In the genomic region with DNA sequence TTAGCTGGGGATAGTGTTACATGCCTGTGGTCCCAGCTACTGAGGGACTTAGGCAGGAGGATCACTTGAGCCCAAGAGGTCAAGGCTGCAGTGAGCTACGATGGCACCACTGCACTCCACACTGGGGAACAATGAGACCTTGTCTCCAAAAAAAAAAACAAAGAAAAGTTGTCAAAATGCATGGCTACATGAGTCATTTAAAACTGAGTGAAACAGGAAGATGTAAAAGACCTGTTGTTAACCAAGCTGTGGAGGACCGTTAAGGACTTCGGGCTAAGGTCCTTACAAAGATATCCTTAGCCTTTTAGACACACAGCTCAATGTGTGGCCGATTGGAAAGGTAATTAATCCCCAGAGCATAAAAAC, we compare ENCODE assay signal across 21 cellular contexts. TPM values are rescaled to one million over a fixed set of nuclear protein-coding genes. Genes with fewer than 3 reads are reported as not detected.
A peak's percentile ranks its signal among the peaks of the same experiment; 100 is the strongest.
DNase-seq lines count a peak whose midpoint lies in the region; TF ChIP-seq lines count a peak whose summit lies in the region.
"Had no signal": no experiment of that assay in that cellular context is flagged by ENCODE, and none has a peak within 500 bp of the region (broad histone marks: within the 10 kb centered on the region; RNA-seq: fewer than 3 reads in every experiment).

No MANE protein-coding gene starts in this region.

- H3K36me3 ChIP-seq in SJCRH30 (no peaks in the 10 kb centered on the region), colonic mucosa (no peaks in the 10 kb centered on the region), osteoblast (ENCODE audit: insufficient read depth, low read length) (peaks cover 5% of the 10 kb centered on the region)

- H3K36me3 Mint-ChIP-seq in nephron progenitor cell (ENCODE audit: low read depth), result peaks cover 25% of the 10 kb centered on the region

- H3K9me3 Mint-ChIP-seq in nephron progenitor cell, result peaks cover 31% of the 10 kb centered on the region

- no peak overlapping the region for H3K4me2 ChIP-seq in osteoblast (ENCODE audit: insufficient read depth, low read length)
- H3K4me2 ChIP-seq: A549 had no signal

- H3K4me3 ChIP-seq in SJCRH30, result no peak overlapping the region
- no peak overlapping the region for H3K4me3 ChIP-seq in colonic mucosa
- H3K4me3 ChIP-seq in osteoblast (ENCODE audit: insufficient read depth, low read length), result no peak overlapping the region
- H3K4me3 ChIP-seq: A549, SJSA1 had no signal

- H3K27ac ChIP-seq in SJCRH30 (no peak overlapping the region), colonic mucosa (peak overlapping the region; percentile 36), osteoblast (ENCODE audit: low read depth, low read length) (no peak overlapping the region)
- H3K27ac ChIP-seq: A549, HL-60, SJSA1 had no signal

- intact Hi-C loops in colonic mucosa (cut with DNase I) (loop anchor here (2.0 to 5.0 kb wide), 2 partner anchors 91 to 114 kb away; a partner anchor contains a TSS), cardiac septum (cut with DNase I) (no loop called here)

- TF ChIP-seq CTCF in colonic mucosa (IDR thresholded peaks at IDR 0.05) (no peak), nephron progenitor cell (IDR thresholded peaks at IDR 0.05) (no peak), osteoblast (IDR thresholded peaks at IDR 0.05; ENCODE audit: extremely low read depth, low read depth, low read length) (no peak)

- no peak overlapping the region for H3K27ac Mint-ChIP-seq in nephron progenitor cell
- H3K27ac Mint-ChIP-seq: CD4-positive, alpha-beta T cell had no signal

- peaks cover 16% of the 10 kb centered on the region for H3K27me3 Mint-ChIP-seq in nephron progenitor cell (ENCODE audit: low read depth, poor library complexity)

- no peaks in the 10 kb centered on the region for H3K4me1 Mint-ChIP-seq in nephron progenitor cell

- peak; percentile 68 for DNase-seq in COLO829 (ENCODE audit: low spot score)
- peak; percentile 82 for DNase-seq in HT1080 (ENCODE audit: low read depth)
- peak; percentile 30 to 54 for DNase-seq in SJCRH30
- no peak for DNase-seq in colonic mucosa
- DNase-seq in cardiac septum (ENCODE audit: low spot score), result no peak
- no peak for DNase-seq in nephron progenitor cell
- no peak for DNase-seq in stimulated activated CD4-positive, alpha-beta T cell treated with anti-CD3 and anti-CD28 coated beads, Interleukin-4, amount 100 ng/mL, for 24 hours
- DNase-seq in osteoblast (ENCODE audit: insufficient read length, low spot score, missing footprints), result no peak
- DNase-seq: Calu3; CD4-positive, alpha-beta T cell; DMS53; GOT3; Kasumi-1; NCI-H1417 treated with DMSO at 0.1 percent for 48 hours; NCI-H187 treated with DMSO at 0.1 percent for 48 hours; NCI-H2171; NCI-H526 had no signal

- H3K27me3 ChIP-seq in SJCRH30 (no peaks in the 10 kb centered on the region), colonic mucosa (no peaks in the 10 kb centered on the region), osteoblast (ENCODE audit: insufficient read depth, low read length) (peaks cover 5% of the 10 kb centered on the region)
- H3K27me3 ChIP-seq: SJSA1 had no signal

- H3K4me1 ChIP-seq in SJCRH30 (no peaks in the 10 kb centered on the region), colonic mucosa (peaks cover 3% of the 10 kb centered on the region), osteoblast (ENCODE audit: insufficient read depth, low read length) (peaks cover 9% of the 10 kb centered on the region)

- H3K9me3 ChIP-seq in SJCRH30 (replicated peaks), result no peaks in the 10 kb centered on the region; the same call in 1 of the 2 replicates
- H3K9me3 ChIP-seq in colonic mucosa, result no peaks in the 10 kb centered on the region
- H3K9me3 ChIP-seq in osteoblast (ENCODE audit: low read depth, low read length), result no peaks in the 10 kb centered on the region

- H3K4me3 Mint-ChIP-seq in nephron progenitor cell, result no peak overlapping the region
- H3K4me3 Mint-ChIP-seq: CD4-positive, alpha-beta T cell had no signal

- H3K79me2 ChIP-seq in osteoblast (ENCODE audit: insufficient read depth, low read length), result no peaks in the 10 kb centered on the region

- no peak overlapping the region for H2AFZ ChIP-seq in osteoblast (ENCODE audit: low read length)

- H3K9ac ChIP-seq in colonic mucosa (ENCODE audit: low read depth in 2 of 2, low read length in 2 of 2), result no peak overlapping the region

- H4K20me1 ChIP-seq in osteoblast (ENCODE audit: insufficient read depth, low read length), result no peaks in the 10 kb centered on the region

RNA-seq across cellular contexts. Expression of a gene that starts 25.1 kb away (rescaled TPM):
- not detected in 2 replicates for total RNA-seq in HT1080 (2014; rRNA removed; shearing (Covaris generic))
- polyA plus RNA-seq in HT1080 (2015; cell fraction: cytosol; rRNA removed), result not detected in 2 replicates
- polyA plus RNA-seq in HT1080 (2015; cell fraction: nucleus; rRNA removed), result not detected in 2 replicates
- not detected in 2 replicates for total RNA-seq in SJCRH30 (2014; rRNA removed; shearing (Covaris generic))
- under 1 TPM; 0.25 to 0.27 TPM for total RNA-seq in colonic mucosa
- not detected for total RNA-seq in cardiac septum
- not detected in 2 replicates for total RNA-seq in osteoblast
- total RNA-seq: Calu3; CD4-positive, alpha-beta T cell; SJSA1 had no signal
- polyA plus RNA-seq: A549, BJ had no signal

RNA-seq across cellular contexts. Expression of a gene that starts 27.8 kb away (rescaled TPM):
- 7.5 and 12.3 TPM in 2 replicates for total RNA-seq in HT1080 (2014; rRNA removed; shearing (Covaris generic))
- polyA plus RNA-seq in HT1080 (2015; cell fraction: cytosol; rRNA removed), result 13.0 TPM in 2 replicates
- polyA plus RNA-seq in HT1080 (2015; cell fraction: nucleus; rRNA removed), result 4.4 and 5.9 TPM in 2 replicates
- 5.5 and 6.8 TPM in 2 replicates for total RNA-seq in SJCRH30 (2014; rRNA removed; shearing (Covaris generic))
- total RNA-seq in colonic mucosa (10 to 100 TPM; 25.6 to 58.2 TPM), cardiac septum (104 TPM), osteoblast (65.5 and 92.5 TPM in 2 replicates)

RNA-seq across cellular contexts. Expression of a gene that starts 35.7 kb away (rescaled TPM):
- total RNA-seq in HT1080 (2014; rRNA removed; shearing (Covaris generic)), result 0.03 and 0.05 TPM in 2 replicates
- polyA plus RNA-seq in HT1080 (2015; cell fraction: cytosol; rRNA removed), result 0.02 and 0.03 TPM in 2 replicates
- polyA plus RNA-seq in HT1080 (2015; cell fraction: nucleus; rRNA removed), result 0.10 and 0.12 TPM in 2 replicates
- 0.05 TPM in 1 of 2 replicates, not detected in the other for total RNA-seq in SJCRH30 (2014; rRNA removed; shearing (Covaris generic))
- total RNA-seq in colonic mucosa (1 to 10 TPM; 4.2 to 5.1 TPM), cardiac septum (0.40 TPM), osteoblast (not detected in 2 replicates)
- total RNA-seq: CD4-positive, alpha-beta T cell had no signal
- polyA plus RNA-seq: BJ had no signal

RNA-seq across cellular contexts. Expression of a gene that starts 47.2 kb away (rescaled TPM):
- not detected in 2 replicates for total RNA-seq in HT1080 (2014; rRNA removed; shearing (Covaris generic))
- polyA plus RNA-seq in HT1080 (2015; cell fraction: cytosol; rRNA removed), result not detected in 2 replicates
- not detected in 2 replicates for polyA plus RNA-seq in HT1080 (2015; cell fraction: nucleus; rRNA removed)
- 0.02 TPM in 1 of 2 replicates, not detected in the other for total RNA-seq in SJCRH30 (2014; rRNA removed; shearing (Covaris generic))
- total RNA-seq in colonic mucosa (10 to 100 TPM; 41.3 to 62.9 TPM), cardiac septum (not detected), osteoblast (not detected in 2 replicates)
- total RNA-seq: CD4-positive, alpha-beta T cell; SJSA1 had no signal
- polyA plus RNA-seq: BJ had no signal

Comparison
In these comparisons a context has a peak if more than half of its experiments do, and no peak if none do; other contexts are left out.
1. DNase-seq: peak in COLO829 (single experiment), HT1080 (single experiment) and SJCRH30 (2 of 2); none in colonic mucosa (single experiment), cardiac septum (single experiment), nephron progenitor cell (single experiment), stimulated activated CD4-positive, alpha-beta T cell treated with anti-CD3 and anti-CD28 coated beads, Interleukin-4, amount 100 ng/mL, for 24 hours (single experiment) and osteoblast (single experiment).